In genomic region chr13:113337556-113337955, GRCh38 we compare ENCODE assay signal across 22 cellular contexts. TPM values are rescaled to one million over a fixed set of nuclear protein-coding genes. Genes with fewer than 3 reads are reported as not detected.
"Had no signal": no experiment of that assay in that cellular context is flagged by ENCODE, and none has a peak within 500 bp of the region (broad histone marks: within the 10 kb centered on the region; RNA-seq: fewer than 3 reads in every experiment).

No MANE protein-coding gene starts in this region.

- H3K36me3 ChIP-seq: adrenal gland, heart right ventricle, neutrophil, upper lobe of left lung had no signal

- ATAC-seq: activated CD8-positive, alpha-beta T cell treated with anti-CD3 and anti-CD28 coated beads for 36 hours; activated T-cell treated with anti-CD3 and anti-CD28 coated beads, Interleukin-2, amount 50 U/mL, for 4 hours; gastroesophageal sphincter; mucosa of descending colon; naive thymus-derived CD8-positive, alpha-beta T cell; stimulated activated naive CD8-positive, alpha-beta T cell treated with anti-CD3 and anti-CD28 coated beads, Interleukin-15, Interleukin-2, amounts not matched to agents 100 U/mL and 50 U/mL, for 24 hours had no signal

- H3K27ac ChIP-seq: adrenal gland, dorsolateral prefrontal cortex, gastroesophageal sphincter, heart right ventricle, neutrophil, skin epidermis, upper lobe of left lung had no signal

- H3K9me3 ChIP-seq: adrenal gland, gastroesophageal sphincter, heart right ventricle, mucosa of descending colon, neutrophil, upper lobe of left lung had no signal

- FAIRE-seq: TTC549 had no signal

- DNase-seq: activated B cell treated with CpG ODN at 0.5 μM for 24 hours; activated CD4-positive, alpha-beta T cell treated with anti-CD3 and anti-CD28 coated beads for 48 hours; activated CD8-positive, alpha-beta T cell treated with anti-CD3 and anti-CD28 coated beads for 36 hours; activated effector memory CD4-positive, alpha-beta T cell treated with Interleukin-2 at 50 U/mL for 16 hours; activated naive CD4-positive, alpha-beta T cell treated with anti-CD3 and anti-CD28 coated beads, Interleukin-2, amount 50 U/mL, for 16 hours; activated T-cell treated with anti-CD3 and anti-CD28 coated beads, Interleukin-2, amount 50 U/mL, for 4 hours; adrenal gland; dorsolateral prefrontal cortex; erythroblast; heart right ventricle; mucosa of descending colon; naive thymus-derived CD8-positive, alpha-beta T cell; retina; stimulated activated CD4-positive, alpha-beta T cell treated with anti-CD3 and anti-CD28 coated beads, Interleukin-4, amount 100 ng/mL, for 4 hours; stimulated activated CD8-positive, alpha-beta memory T cell treated with anti-CD3 and anti-CD28 coated beads, Interleukin-4, amount 100 ng/mL, for 48 hours; stimulated activated naive CD8-positive, alpha-beta T cell treated with anti-CD3 and anti-CD28 coated beads, Interleukin-15, Interleukin-2, amounts not matched to agents 100 U/mL and 50 U/mL, for 24 hours; T-helper 2 cell; upper lobe of left lung had no signal

- H3K4me1 ChIP-seq: adrenal gland, gastroesophageal sphincter, heart right ventricle, upper lobe of left lung had no signal

- H3K4me3 ChIP-seq: adrenal gland, dorsolateral prefrontal cortex, gastroesophageal sphincter, heart right ventricle, mucosa of descending colon, skin epidermis, upper lobe of left lung had no signal

- H3K27me3 ChIP-seq: adrenal gland, gastroesophageal sphincter, heart right ventricle, neutrophil, upper lobe of left lung had no signal

RNA-seq across cellular contexts. Expression of gene GRTP1, which starts 26.4 kb away (rescaled TPM):
- total RNA-seq: activated B cell treated with CpG ODN at 0.5 μM for 24 hours; activated CD8-positive, alpha-beta T cell treated with anti-CD3 and anti-CD28 coated beads for 36 hours; naive thymus-derived CD8-positive, alpha-beta T cell had no signal
- polyA plus RNA-seq: naive thymus-derived CD8-positive, alpha-beta T cell had no signal
